ENCODE assay signal across 8 cellular contexts in the genomic region with DNA sequence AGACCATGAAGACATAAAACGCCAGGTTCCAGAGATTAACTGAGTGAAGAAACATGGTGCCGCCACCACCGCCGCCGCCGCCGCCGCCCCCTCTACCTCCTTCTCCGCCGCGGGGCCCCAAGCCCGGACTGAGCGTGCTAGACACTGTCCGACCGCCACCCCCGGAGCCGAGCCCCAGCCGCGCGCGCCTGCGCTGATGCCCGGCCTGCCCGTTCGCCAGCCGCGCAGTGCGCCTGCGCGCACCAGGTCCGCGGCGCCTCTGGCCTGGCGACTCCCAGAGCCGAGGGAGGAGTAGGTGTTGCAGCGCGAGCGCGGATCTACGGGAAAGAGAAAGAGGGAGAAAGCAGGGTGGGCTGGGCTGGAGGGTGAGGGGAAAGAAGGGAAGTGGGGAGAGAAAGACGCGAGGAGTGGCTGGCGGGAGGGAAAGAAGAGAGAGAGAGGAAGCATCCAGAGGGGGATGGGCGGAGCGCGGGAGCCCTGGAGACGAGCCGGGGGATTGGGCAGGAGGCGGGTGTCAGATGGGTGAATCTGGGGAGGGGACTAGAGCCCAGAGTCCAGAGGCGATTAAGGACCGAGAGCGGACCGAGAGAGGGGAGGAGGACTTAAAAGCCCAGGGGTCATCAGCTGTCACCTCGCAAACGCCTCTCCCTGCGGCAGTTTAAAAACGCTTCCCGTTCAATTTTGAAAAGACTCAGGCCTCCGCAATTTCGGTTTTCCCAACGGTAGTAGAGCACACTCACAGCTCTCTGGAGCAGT. TPM values are rescaled to one million over a fixed set of nuclear protein-coding genes. Genes with fewer than 3 reads are reported as not detected.
A peak's percentile ranks its signal among the peaks of the same experiment; 100 is the strongest.
DNase-seq lines count a peak whose midpoint lies in the region; ATAC-seq and TF ChIP-seq lines count a peak whose summit lies in the region.

A gene with protein sequence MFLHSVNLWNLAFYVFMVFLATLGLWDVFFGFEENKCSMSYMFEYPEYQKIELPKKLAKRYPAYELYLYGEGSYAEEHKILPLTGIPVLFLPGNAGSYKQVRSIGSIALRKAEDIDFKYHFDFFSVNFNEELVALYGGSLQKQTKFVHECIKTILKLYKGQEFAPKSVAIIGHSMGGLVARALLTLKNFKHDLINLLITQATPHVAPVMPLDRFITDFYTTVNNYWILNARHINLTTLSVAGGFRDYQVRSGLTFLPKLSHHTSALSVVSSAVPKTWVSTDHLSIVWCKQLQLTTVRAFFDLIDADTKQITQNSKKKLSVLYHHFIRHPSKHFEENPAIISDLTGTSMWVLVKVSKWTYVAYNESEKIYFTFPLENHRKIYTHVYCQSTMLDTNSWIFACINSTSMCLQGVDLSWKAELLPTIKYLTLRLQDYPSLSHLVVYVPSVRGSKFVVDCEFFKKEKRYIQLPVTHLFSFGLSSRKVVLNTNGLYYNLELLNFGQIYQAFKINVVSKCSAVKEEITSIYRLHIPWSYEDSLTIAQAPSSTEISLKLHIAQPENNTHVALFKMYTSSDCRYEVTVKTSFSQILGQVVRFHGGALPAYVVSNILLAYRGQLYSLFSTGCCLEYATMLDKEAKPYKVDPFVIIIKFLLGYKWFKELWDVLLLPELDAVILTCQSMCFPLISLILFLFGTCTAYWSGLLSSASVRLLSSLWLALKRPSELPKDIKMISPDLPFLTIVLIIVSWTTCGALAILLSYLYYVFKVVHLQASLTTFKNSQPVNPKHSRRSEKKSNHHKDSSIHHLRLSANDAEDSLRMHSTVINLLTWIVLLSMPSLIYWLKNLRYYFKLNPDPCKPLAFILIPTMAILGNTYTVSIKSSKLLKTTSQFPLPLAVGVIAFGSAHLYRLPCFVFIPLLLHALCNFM (minus strand): TSS at position 146 of the 756 bp plus-strand sequence. CDS start 91 bp downstream, at position 55.

- H3K9me3 Mint-ChIP-seq in CD4-positive, alpha-beta memory T cell: no peaks in the 10 kb centered on the region
- no peaks in the 10 kb centered on the region for H3K9me3 Mint-ChIP-seq in activated CD8-positive, alpha-beta T cell treated with anti-CD3 and anti-CD28 coated beads for 36 hours

- H3K27ac ChIP-seq in CD4-positive, alpha-beta memory T cell (ENCODE audit: low read depth, low read length): peak within 1 kb of the TSS; percentile 71
- H3K27ac ChIP-seq in ectodermal cell (ENCODE audit: insufficient read depth, low read depth, low read length, poor library complexity, severe bottlenecking) (peak within 1 kb of the TSS; percentile 96), lung (ENCODE audit: low read depth in 1 of 2, low read length in 1 of 2) (peak within 1 kb of the TSS; percentile 85 to 89)

- H3K9me3 ChIP-seq in CD4-positive, alpha-beta memory T cell (ENCODE audit: control insufficient read depth in 1 of 2, low read length in 2 of 2): no peaks in the 10 kb centered on the region
- H3K9me3 ChIP-seq in ectodermal cell (ENCODE audit: control insufficient read depth, low read length) (no peaks in the 10 kb centered on the region), lung (ENCODE audit: control insufficient read depth in 2 of 2, insufficient read depth in 1 of 2, low read length in 1 of 2) (no peaks in the 10 kb centered on the region)

- peak within 1 kb of the TSS; percentile 93 to 98 (median 95) for H3K27ac Mint-ChIP-seq in CD4-positive, alpha-beta memory T cell
- peak within 1 kb of the TSS; percentile 99 for H3K27ac Mint-ChIP-seq in activated CD8-positive, alpha-beta T cell treated with anti-CD3 and anti-CD28 coated beads for 36 hours

- peaks cover 0 to 20% of the 10 kb centered on the region in 2 donors for H3K36me3 Mint-ChIP-seq in CD4-positive, alpha-beta memory T cell
- H3K36me3 Mint-ChIP-seq in activated CD8-positive, alpha-beta T cell treated with anti-CD3 and anti-CD28 coated beads for 36 hours (ENCODE audit: low read depth): peaks cover 3% of the 10 kb centered on the region

- H3K27me3 ChIP-seq in CD4-positive, alpha-beta memory T cell (ENCODE audit: insufficient read depth, low read length): no peaks in the 10 kb centered on the region
- H3K27me3 ChIP-seq in ectodermal cell (ENCODE audit: control insufficient read depth, insufficient read depth, low read length, poor library complexity, severe bottlenecking) (no peaks in the 10 kb centered on the region), lung (ENCODE audit: control insufficient read depth, insufficient read depth) (no peaks in the 10 kb centered on the region)

- no peaks in the 10 kb centered on the region for H3K36me3 ChIP-seq in CD4-positive, alpha-beta memory T cell (ENCODE audit: insufficient read depth, low read length)
- H3K36me3 ChIP-seq in ectodermal cell (ENCODE audit: control insufficient read depth, insufficient read depth, low read length): no peaks in the 10 kb centered on the region
- H3K36me3 ChIP-seq in lung (ENCODE audit: control insufficient read depth in 2 of 2, insufficient read depth in 2 of 2, low read length in 2 of 2): no peaks in the 10 kb centered on the region

- ATAC-seq in GM19455 (IDR thresholded peaks at IDR 0.05; ENCODE audit: unreplicated experiment) (peak; percentile 85), lung (ENCODE audit: insufficient read depth, low FRiP score) (peak; percentile 96)
- ATAC-seq in activated CD8-positive, alpha-beta T cell treated with anti-CD3 and anti-CD28 coated beads for 36 hours: peak; percentile 89

- H3K4me3 ChIP-seq in CD4-positive, alpha-beta memory T cell (ENCODE audit: low read length in 2 of 2): peak within 1 kb of the TSS; percentile 78 to 86
- H3K4me3 ChIP-seq in ectodermal cell (ENCODE audit: insufficient read depth, low read depth, low read length): peak within 1 kb of the TSS; percentile 98
- H3K4me3 ChIP-seq in lung: peak within 1 kb of the TSS; percentile 71

- DNase-seq in CD4-positive, alpha-beta memory T cell: peak; percentile 79 to 84 (median 82)
- peak; percentile 93 for DNase-seq in HK-2 (ENCODE audit: unreplicated experiment)
- DNase-seq in NCI-H82 treated with DMSO at 0.1 percent for 48 hours (lab: John Stamatoyannopoulos, UW; ENCODE audit: unreplicated experiment): peak; percentile 94
- DNase-seq in activated CD8-positive, alpha-beta T cell treated with anti-CD3 and anti-CD28 coated beads for 36 hours: peak; percentile 94
- DNase-seq in lung (ENCODE audit: low spot score): peak; percentile 85
- DNase-seq in stimulated activated CD4-positive, alpha-beta T cell treated with anti-CD3 and anti-CD28 coated beads, TNF-alpha, amount 100 ng/mL, for 4 hours (ENCODE audit: low read depth in 3 of 3): peak; percentile 62 to 77 (median 66)

- H3K27me3 Mint-ChIP-seq in CD4-positive, alpha-beta memory T cell: no peaks in the 10 kb centered on the region
- H3K27me3 Mint-ChIP-seq in activated CD8-positive, alpha-beta T cell treated with anti-CD3 and anti-CD28 coated beads for 36 hours: no peaks in the 10 kb centered on the region

- CTCF ChIA-PET in CD4-positive, alpha-beta memory T cell (lab: Charles Lee; ENCODE audit: partially characterized antibody): interaction anchor here (1.3 to 3.2 kb wide), 2 partner anchors 11 to 127 kb away, joined by 3 to 9 read pairs; no protein-coding TSS in a partner anchor
- CTCF ChIA-PET in activated CD8-positive, alpha-beta T cell treated with anti-CD3 and anti-CD28 coated beads for 36 hours (lab: Charles Lee): no interaction called here

- 1% methylated on average over 61 of the region's 61 CpGs for WGBS in ectodermal cell, 2 experiments
- 0 to 1% methylated on average over 61 of the region's 61 CpGs for WGBS in lung, 2 donors

- peak within 1 kb of the TSS; percentile 92 to 98 (median 96) for H3K4me3 Mint-ChIP-seq in CD4-positive, alpha-beta memory T cell
- peak within 1 kb of the TSS; percentile 90 for H3K4me3 Mint-ChIP-seq in activated CD8-positive, alpha-beta T cell treated with anti-CD3 and anti-CD28 coated beads for 36 hours

- H3K4me1 Mint-ChIP-seq in CD4-positive, alpha-beta memory T cell: peaks cover 23 to 32% (median 27%) of the 10 kb centered on the region in 4 donors
- H3K4me1 Mint-ChIP-seq in activated CD8-positive, alpha-beta T cell treated with anti-CD3 and anti-CD28 coated beads for 36 hours (ENCODE audit: low read depth): peaks cover 30% of the 10 kb centered on the region

- no peak for TF ChIP-seq CTCF in activated CD8-positive, alpha-beta T cell treated with anti-CD3 and anti-CD28 coated beads for 36 hours (IDR thresholded peaks at IDR 0.05)
- TF ChIP-seq CTCF in lung (IDR thresholded peaks at IDR 0.05; ENCODE audit: control extremely low read depth, extremely low read depth): no peak

- H3K4me1 ChIP-seq in CD4-positive, alpha-beta memory T cell (ENCODE audit: insufficient read depth, low read length): peaks cover 30% of the 10 kb centered on the region
- H3K4me1 ChIP-seq in ectodermal cell (ENCODE audit: control insufficient read depth, insufficient read depth, low read length): peaks cover 3% of the 10 kb centered on the region
- H3K4me1 ChIP-seq in lung (ENCODE audit: control insufficient read depth in 2 of 2, insufficient read depth in 2 of 2, low read length in 2 of 2): no peaks in the 10 kb centered on the region

- POLR2A ChIA-PET in CD4-positive, alpha-beta memory T cell (lab: Charles Lee; ENCODE audit: partially characterized antibody): interaction anchor here (0.5 to 4.5 kb wide), 7 partner anchors 11 to 596 kb away, joined by 3 to 26 read pairs (median 4); a partner anchor contains a TSS
- POLR2A ChIA-PET in activated CD8-positive, alpha-beta T cell treated with anti-CD3 and anti-CD28 coated beads for 36 hours (lab: Charles Lee): interaction anchor here (0.6 to 2.3 kb wide), 19 partner anchors 8 to 751 kb away, joined by 3 to 14 read pairs (median 3); a partner anchor contains a TSS

- intact Hi-C loops in CD4-positive, alpha-beta memory T cell (cut with micrococcal nuclease): loop anchor here (1.0 to 5.0 kb wide), 3 partner anchors 8 to 129 kb away; a partner anchor contains a TSS
- intact Hi-C loops in activated CD8-positive, alpha-beta T cell treated with anti-CD3 and anti-CD28 coated beads for 36 hours (cut with micrococcal nuclease): loop anchor here (5.0 kb wide), 2 partner anchors 36 to 61 kb away; no protein-coding TSS in a partner anchor

RNA-seq across cellular contexts. Expression of the gene that starts here (rescaled TPM):
- total RNA-seq in CD4-positive, alpha-beta memory T cell: 1 to 10 TPM; 7.4 to 9.1 TPM
- polyA plus RNA-seq in CD4-positive, alpha-beta memory T cell: 1 to 10 TPM in 1 of 2 donors, under 1 TPM in 1; 0.43 to 1.5 TPM
- total RNA-seq in activated CD8-positive, alpha-beta T cell treated with anti-CD3 and anti-CD28 coated beads for 36 hours: 10 to 100 TPM; 17.7 to 19.2 TPM
- 51.9 TPM for polyA plus RNA-seq in ectodermal cell (2013, experiment 1 of 4)
- polyA plus RNA-seq in ectodermal cell (2013, experiment 2 of 4): 73.9 TPM
- 51.0 TPM for polyA plus RNA-seq in ectodermal cell (2013, experiment 3 of 4)
- 58.6 TPM for polyA plus RNA-seq in ectodermal cell (2013, experiment 4 of 4)
- total RNA-seq in lung: 10 to 100 TPM; 11.5 to 34.1 TPM
- 1 to 10 TPM; 1.4 to 2.6 TPM for polyA plus RNA-seq in lung

Comparison
In these comparisons a context has a peak if more than half of its experiments do, and no peak if none do; other contexts are left out.
1. Peak in every context shown above with its lines: DNase-seq, ATAC-seq, H3K4me3 ChIP-seq and H3K27ac ChIP-seq.